20 cellular contexts compared by ENCODE assay signal in genomic region chr9:121660876-121661275, GRCh38. TPM values are rescaled to one million over a fixed set of nuclear protein-coding genes. Genes with fewer than 3 reads are reported as not detected.
DNase-seq lines count a peak whose midpoint lies in the region; ATAC-seq and TF ChIP-seq lines count a peak whose summit lies in the region.
"Had no signal": no experiment of that assay in that cellular context is flagged by ENCODE, and none has a peak within 500 bp of the region (broad histone marks: within the 10 kb centered on the region; RNA-seq: fewer than 3 reads in every experiment).

No MANE protein-coding gene starts in this region.

- CTCF ChIA-PET in HEK293 (lab: Yijun Ruan, JAX) = interaction anchor here (1.2 to 2.4 kb wide), 2 partner anchors 40 to 111 kb away, joined by 3 to 7 read pairs; no protein-coding TSS in a partner anchor

- no peak overlapping the region for H3K4me3 ChIP-seq in HEK293 (ENCODE audit: low read depth, low read length)
- no peak overlapping the region for H3K4me3 ChIP-seq in effector memory CD4-positive, alpha-beta T cell (ENCODE audit: insufficient read depth, low read depth, low read length, poor library complexity, severe bottlenecking)
- H3K4me3 ChIP-seq: BLaER1 treated with 17β-estradiol and CSF1 and Interleukin-3, amounts not matched to agents 10 nM and 100 nM; GM12878; GM23248; HAP-1 had no signal

- no peaks in the 10 kb centered on the region for H3K9me3 Mint-ChIP-seq in chondrocyte (ENCODE audit: low read depth)
- peaks cover 7% of the 10 kb centered on the region for H3K9me3 Mint-ChIP-seq in nephron progenitor cell
- H3K9me3 Mint-ChIP-seq: CD8-positive, alpha-beta memory T cell had no signal

- peak; percentile 43 for DNase-seq in chondrocyte (ENCODE audit: low spot score)
- DNase-seq in nephron progenitor cell = no peak
- peak; percentile 1 for DNase-seq in retina
- no peak for DNase-seq in NCI-H345 treated with DMSO at 0.1 percent for 48 hours (lab: John Stamatoyannopoulos, UW; ENCODE audit: unreplicated experiment)
- DNase-seq in effector memory CD4-positive, alpha-beta T cell = no peak
- DNase-seq: CD4-positive, CD25-positive, alpha-beta regulatory T cell; CD8-positive, alpha-beta memory T cell; COR-L47; DMS 273 treated with DMSO at 0.1 percent for 48 hours; DMS53; DND-41; EL; GM23248; IMR-90 had no signal

- TF ChIP-seq CTCF in HEK293 (tag by site-specific recombination; IDR thresholded peaks at IDR 0.05) = no peak
- TF ChIP-seq CTCF in chondrocyte (IDR thresholded peaks at IDR 0.05) = no peak
- TF ChIP-seq CTCF in nephron progenitor cell (IDR thresholded peaks at IDR 0.05) = no peak

- H3K9me3 ChIP-seq in HEK293 (ENCODE audit: control insufficient read depth, insufficient read depth, low read depth, low read length) = no peaks in the 10 kb centered on the region
- H3K9me3 ChIP-seq in effector memory CD4-positive, alpha-beta T cell (ENCODE audit: control insufficient read depth, low read length) = no peaks in the 10 kb centered on the region
- H3K9me3 ChIP-seq: BLaER1 treated with 17β-estradiol and CSF1 and Interleukin-3, amounts not matched to agents 10 nM and 100 nM; HAP-1 had no signal

- H3K4me1 Mint-ChIP-seq in chondrocyte (ENCODE audit: low read depth) (peaks cover 38% of the 10 kb centered on the region), nephron progenitor cell (peaks cover 50% of the 10 kb centered on the region)
- H3K4me1 Mint-ChIP-seq: B cell; CD4-positive, CD25-positive, alpha-beta regulatory T cell; CD8-positive, alpha-beta memory T cell had no signal

- H3K36me3 ChIP-seq in HEK293 (ENCODE audit: control insufficient read depth in 2 of 2, insufficient read depth in 1 of 2, low read length in 2 of 2) = peaks cover 0 to 8% of the 10 kb centered on the region in 2 experiments; a peak in 1 of 3 replicates
- no peaks in the 10 kb centered on the region for H3K36me3 ChIP-seq in effector memory CD4-positive, alpha-beta T cell (ENCODE audit: control insufficient read depth, insufficient read depth, low read length)
- H3K36me3 ChIP-seq: BLaER1 treated with 17β-estradiol and CSF1 and Interleukin-3, amounts not matched to agents 10 nM and 100 nM had no signal

- H3K27me3 ChIP-seq in effector memory CD4-positive, alpha-beta T cell (replicated peaks; ENCODE audit: control insufficient read depth, insufficient read depth, low read length, poor library complexity, severe bottlenecking) = no peaks in the 10 kb centered on the region
- H3K27me3 ChIP-seq: BLaER1 treated with 17β-estradiol and CSF1 and Interleukin-3, amounts not matched to agents 10 nM and 100 nM had no signal

- no peak overlapping the region for H3K27ac ChIP-seq in HEK293 (ENCODE audit: extremely low read depth, low read depth, low read length)
- H3K27ac ChIP-seq in effector memory CD4-positive, alpha-beta T cell (ENCODE audit: insufficient read depth, low read length, poor library complexity, severe bottlenecking) = no peak overlapping the region
- H3K27ac ChIP-seq: BLaER1 treated with 17β-estradiol and CSF1 and Interleukin-3, amounts not matched to agents 10 nM and 100 nM; GM23248 had no signal

- H3K36me3 Mint-ChIP-seq in chondrocyte (ENCODE audit: low read depth) (peaks cover 6% of the 10 kb centered on the region), nephron progenitor cell (ENCODE audit: low read depth) (peaks cover 50% of the 10 kb centered on the region)
- H3K36me3 Mint-ChIP-seq: CD4-positive, CD25-positive, alpha-beta regulatory T cell; CD8-positive, alpha-beta memory T cell had no signal

- POLR2A ChIA-PET in HEK293 (lab: Yijun Ruan, JAX) = no interaction called here

- ATAC-seq in HG03045 (IDR thresholded peaks at IDR 0.05; ENCODE audit: unreplicated experiment) = no peak
- ATAC-seq: GM12878 had no signal

- no peaks in the 10 kb centered on the region for H3K4me1 ChIP-seq in HEK293 (ENCODE audit: control insufficient read depth, insufficient read depth, low read length)
- no peaks in the 10 kb centered on the region for H3K4me1 ChIP-seq in effector memory CD4-positive, alpha-beta T cell (ENCODE audit: control insufficient read depth, insufficient read depth, low read length, poor library complexity, severe bottlenecking)

- H3K27me3 Mint-ChIP-seq in chondrocyte (ENCODE audit: low read depth) (no peaks in the 10 kb centered on the region), nephron progenitor cell (ENCODE audit: low read depth, poor library complexity) (peaks cover 4% of the 10 kb centered on the region)

- H3K4me3 Mint-ChIP-seq in chondrocyte (ENCODE audit: unreplicated experiment) (no peak overlapping the region), nephron progenitor cell (no peak overlapping the region)
- H3K4me3 Mint-ChIP-seq: B cell; CD4-positive, CD25-positive, alpha-beta regulatory T cell; CD8-positive, alpha-beta memory T cell had no signal

- H3K27ac Mint-ChIP-seq in chondrocyte (ENCODE audit: unreplicated experiment) (no peak overlapping the region), nephron progenitor cell (peak overlapping the region; percentile 29)
- H3K27ac Mint-ChIP-seq: B cell had no signal

TF ChIP-seq in HEK293, 187 proteins besides CTCF, POLR2A, EP300 and RAD21:
- TF ChIP-seq ZNF707 (tag by site-specific recombination; IDR thresholded peaks at IDR 0.05) = no peak
- no peak for TF ChIP-seq ZNF138 (tag by site-specific recombination; IDR thresholded peaks at IDR 0.05; ENCODE audit: borderline replicate concordance)
- no peak for TF ChIP-seq REST (tag by site-specific recombination; IDR thresholded peaks at IDR 0.05)
- TF ChIP-seq EGR2 (tag by site-specific recombination; IDR thresholded peaks at IDR 0.05; ENCODE audit: low read depth) = peak; percentile 47; the same call in 1 of the 2 replicates
- TF ChIP-seq ZNF292 (tag by site-specific recombination; IDR thresholded peaks at IDR 0.05; ENCODE audit: borderline replicate concordance, low read depth) = no peak
- no peak for TF ChIP-seq ZBTB44 (tag by site-specific recombination; IDR thresholded peaks at IDR 0.05)

RNA-seq across cellular contexts. Expression of gene DAB2IP, which starts 9.4 kb away (rescaled TPM):
- total RNA-seq in chondrocyte = 36.6 to 66.7 TPM (median 58.5 TPM) in 3 replicates
- total RNA-seq: CD4-positive, CD25-positive, alpha-beta regulatory T cell had no signal

Comparison
In these comparisons a context has a peak if more than half of its experiments do, and no peak if none do; other contexts are left out.
1. DNase-seq: peak in chondrocyte (single experiment) and retina (single experiment); none in nephron progenitor cell (single experiment), NCI-H345 treated with DMSO at 0.1 percent for 48 hours (single experiment) and effector memory CD4-positive, alpha-beta T cell (0 of 3).